14 cellular contexts compared by ENCODE assay signal in genomic region chr17:43411369-43411677, GRCh38. TPM values are rescaled to one million over a fixed set of nuclear protein-coding genes. Genes with fewer than 3 reads are reported as not detected.
A peak's percentile ranks its signal among the peaks of the same experiment; 100 is the strongest.
DNase-seq lines count a peak whose midpoint lies in the region; ATAC-seq and TF ChIP-seq lines count a peak whose summit lies in the region.
"Had no signal": no experiment of that assay in that cellular context is flagged by ENCODE, and none has a peak within 500 bp of the region (broad histone marks: within the 10 kb centered on the region; RNA-seq: fewer than 3 reads in every experiment).

No MANE protein-coding gene starts in this region.

- H3K9me3 Mint-ChIP-seq in Caco-2 (ENCODE audit: unreplicated experiment): no peaks in the 10 kb centered on the region
- no peaks in the 10 kb centered on the region for H3K9me3 Mint-ChIP-seq in activated naive CD4-positive, alpha-beta T cell treated with anti-CD3 and anti-CD28 coated beads, Interleukin-2, amount 10 ng/mL, durations not matched to agents 7 days and 5 days

- peak overlapping the region; percentile 7; the same call in 1 of the 2 replicates for H3K27ac ChIP-seq in SK-N-MC
- H3K27ac ChIP-seq in esophagus muscularis mucosa (replicated peaks in 1 of 4): peak overlapping the region in 3 of 4 donors; percentile 31 to 47 (median 43)
- H3K27ac ChIP-seq in sigmoid colon: peak overlapping the region in 3 of 4 donors; percentile 17 to 81 (median 56)

- peak overlapping the region; percentile 95 for H3K27ac Mint-ChIP-seq in Caco-2 (ENCODE audit: unreplicated experiment)
- no peak overlapping the region for H3K27ac Mint-ChIP-seq in activated naive CD4-positive, alpha-beta T cell treated with anti-CD3 and anti-CD28 coated beads, Interleukin-2, amount 10 ng/mL, durations not matched to agents 7 days and 5 days

- intact Hi-C loops in Caco-2 (cut with micrococcal nuclease; ENCODE audit: unreplicated experiment) (no loop called here), esophagus muscularis mucosa (cut with DNase I) (no loop called here), sigmoid colon (cut with DNase I) (no loop called here), left ventricle myocardium superior (cut with micrococcal nuclease) (no loop called here)

- H3K36me3 Mint-ChIP-seq in Caco-2 (ENCODE audit: insufficient read depth, unreplicated experiment): peaks cover 8% of the 10 kb centered on the region
- H3K36me3 Mint-ChIP-seq in activated naive CD4-positive, alpha-beta T cell treated with anti-CD3 and anti-CD28 coated beads, Interleukin-2, amount 10 ng/mL, durations not matched to agents 7 days and 5 days: no peaks in the 10 kb centered on the region

- no TSS peak for BruUV-seq in Caco-2 (replicated peaks; lab: Mats Ljungman, UMichigan)

- POLR2A ChIA-PET in Caco-2 (lab: Charles Lee): no interaction called here

- no peak for DNase-seq in Caco-2
- DNase-seq in SK-N-MC (ENCODE audit: low read depth, low spot score): no peak
- DNase-seq in esophagus muscularis mucosa (ENCODE audit: extremely low spot score): no peak
- no peak for DNase-seq in sigmoid colon
- DNase-seq in activated naive CD4-positive, alpha-beta T cell treated with anti-CD3 and anti-CD28 coated beads, Interleukin-2, amount 10 ng/mL, durations not matched to agents 7 days and 5 days: no peak
- no peak for DNase-seq in left ventricle myocardium superior
- no peak for DNase-seq in HUDEP-2 (lab: John Stamatoyannopoulos, UW; ENCODE audit: unreplicated experiment in 76 of 76)
- DNase-seq: H7, NCI-H1436, NCI-H2081, NCI-H2227 treated with DMSO at 0.1 percent for 48 hours, NCI-H526 treated with DMSO at 0.1 percent for 48 hours, PC-3 had no signal

- TF ChIP-seq CTCF in Caco-2 (IDR thresholded peaks at IDR 0.05; ENCODE audit: insufficient read depth in 1 of 2, low read depth in 1 of 2, low read length in 1 of 2, severe bottlenecking in 1 of 2, unreplicated experiment in 1 of 2): no peak
- TF ChIP-seq CTCF in esophagus muscularis mucosa (IDR thresholded peaks at IDR 0.05): no peak
- no peak for TF ChIP-seq CTCF in sigmoid colon (IDR thresholded peaks at IDR 0.05)

- TF ChIP-seq POLR2A in esophagus muscularis mucosa (IDR thresholded peaks at IDR 0.05; ENCODE audit: low read depth): no peak
- no peak for TF ChIP-seq POLR2A in sigmoid colon (IDR thresholded peaks at IDR 0.05)

- ATAC-seq in GM19035 (IDR thresholded peaks at IDR 0.05; ENCODE audit: unreplicated experiment): no peak
- no peak for ATAC-seq in left ventricle myocardium superior
- ATAC-seq: PC-3 had no signal

- H3K9me3 ChIP-seq in Caco-2 (no peaks in the 10 kb centered on the region), SK-N-MC (ENCODE audit: low read depth, low read length) (no peaks in the 10 kb centered on the region), esophagus muscularis mucosa (no peaks in the 10 kb centered on the region), sigmoid colon (no peaks in the 10 kb centered on the region)

- H3K4me1 ChIP-seq in Caco-2 (peaks cover 24% of the 10 kb centered on the region), esophagus muscularis mucosa (peaks cover 5 to 43% (median 37%) of the 10 kb centered on the region in 4 donors), sigmoid colon (peaks cover 0 to 41% (median 33%) of the 10 kb centered on the region in 4 donors)

- CTCF ChIA-PET in Caco-2 (lab: Charles Lee): no interaction called here
- CTCF ChIA-PET in activated naive CD4-positive, alpha-beta T cell treated with anti-CD3 and anti-CD28 coated beads, Interleukin-2, amount 10 ng/mL, durations not matched to agents 7 days and 5 days (lab: Charles Lee): no interaction called here

- no peaks in the 10 kb centered on the region for H3K27me3 Mint-ChIP-seq in Caco-2 (ENCODE audit: insufficient read depth, unreplicated experiment)
- H3K27me3 Mint-ChIP-seq in activated naive CD4-positive, alpha-beta T cell treated with anti-CD3 and anti-CD28 coated beads, Interleukin-2, amount 10 ng/mL, durations not matched to agents 7 days and 5 days: peaks cover 50% of the 10 kb centered on the region

- H3K36me3 ChIP-seq in Caco-2 (ENCODE audit: control insufficient read depth, insufficient read depth, low read length) (no peaks in the 10 kb centered on the region), SK-N-MC (ENCODE audit: insufficient read depth, low read length) (no peaks in the 10 kb centered on the region), esophagus muscularis mucosa (no peaks in the 10 kb centered on the region), sigmoid colon (no peaks in the 10 kb centered on the region)

- H3K4me3 Mint-ChIP-seq in Caco-2 (ENCODE audit: unreplicated experiment): no peak overlapping the region
- no peak overlapping the region for H3K4me3 Mint-ChIP-seq in activated naive CD4-positive, alpha-beta T cell treated with anti-CD3 and anti-CD28 coated beads, Interleukin-2, amount 10 ng/mL, durations not matched to agents 7 days and 5 days

- no peak overlapping the region for H3K9ac ChIP-seq in SK-N-MC (ENCODE audit: insufficient read length)

- H3K27me3 ChIP-seq in Caco-2 (replicated peaks; ENCODE audit: control insufficient read depth, insufficient read depth, low read length) (no peaks in the 10 kb centered on the region), esophagus muscularis mucosa (no peaks in the 10 kb centered on the region), sigmoid colon (no peaks in the 10 kb centered on the region)

- peaks cover 39% of the 10 kb centered on the region for H3K4me1 Mint-ChIP-seq in Caco-2 (ENCODE audit: low read depth, unreplicated experiment)
- H3K4me1 Mint-ChIP-seq in activated naive CD4-positive, alpha-beta T cell treated with anti-CD3 and anti-CD28 coated beads, Interleukin-2, amount 10 ng/mL, durations not matched to agents 7 days and 5 days: peaks cover 5% of the 10 kb centered on the region

- TF ChIP-seq EP300 in esophagus muscularis mucosa (IDR thresholded peaks at IDR 0.05) (no peak), sigmoid colon (IDR thresholded peaks at IDR 0.05) (no peak)

- H3K4me3 ChIP-seq in Caco-2 (ENCODE audit: low read depth, low read length) (no peak overlapping the region), SK-N-MC (no peak overlapping the region), esophagus muscularis mucosa (no peak overlapping the region), sigmoid colon (no peak overlapping the region)

RNA-seq across cellular contexts. Expression of gene ARL4D, which starts 12.5 kb away (rescaled TPM):
- total RNA-seq in Caco-2 (2022) (16.0 and 19.9 TPM in 2 replicates), esophagus muscularis mucosa (10 to 100 TPM; 17.5 to 31.1 (median 21.9) TPM), sigmoid colon (10 to 100 TPM; 18.6 to 52.1 (median 31.4) TPM), left ventricle myocardium superior (6.7 TPM)
- polyA plus RNA-seq in sigmoid colon: 1 to 10 TPM; 1.4 to 8.9 (median 4.8) TPM
